In genomic region chr1:113982955-113983742, GRCh38 we compare ENCODE assay signal across 13 cellular contexts. TPM values are rescaled to one million over a fixed set of nuclear protein-coding genes. Genes with fewer than 3 reads are reported as not detected.
DNase-seq lines count a peak whose midpoint lies in the region; ATAC-seq and TF ChIP-seq lines count a peak whose summit lies in the region.
"Had no signal": no experiment of that assay in that cellular context is flagged by ENCODE, and none has a peak within 500 bp of the region (broad histone marks: within the 10 kb centered on the region; RNA-seq: fewer than 3 reads in every experiment).

No MANE protein-coding gene starts in this region.

- peaks cover 0 to 8% of the 10 kb centered on the region in 2 donors for H3K36me3 ChIP-seq in muscle layer of duodenum (ENCODE audit: control insufficient read depth in 1 of 2, insufficient read depth in 2 of 2, low read length in 2 of 2)
- no peaks in the 10 kb centered on the region for H3K36me3 ChIP-seq in aorta (ENCODE audit: control insufficient read depth in 1 of 2, insufficient read depth in 2 of 2, low read length in 1 of 2)
- H3K36me3 ChIP-seq: SJSA1 had no signal

- H3K4me1 ChIP-seq in muscle layer of duodenum (ENCODE audit: control insufficient read depth in 1 of 2, insufficient read depth in 2 of 2, low read length in 2 of 2) (peaks cover 19 to 51% of the 10 kb centered on the region in 2 donors), aorta (ENCODE audit: control insufficient read depth in 1 of 2, insufficient read depth in 2 of 2, low read length in 2 of 2) (no peaks in the 10 kb centered on the region)

- 37 to 39% methylated on average over 14 of the region's 14 CpGs for WGBS in aorta, 2 donors

- intact Hi-C loops in aorta (cut with DNase I) = loop anchor here in 1 of 2 donors (2.0 kb wide), 1 partner anchor 296 kb away; no protein-coding TSS in a partner anchor

- no peak overlapping the region for H3K4me3 Mint-ChIP-seq in activated T-cell treated with anti-CD3 and anti-CD28 coated beads, Interleukin-2, amount 50 U/mL, for 72 hours
- H3K4me3 Mint-ChIP-seq in activated T-cell treated with anti-CD3 and anti-CD28 coated beads, Interleukin-2, amount 50 U/mL, for 4 hours = no peak overlapping the region
- peak overlapping the region; percentile 72 for H3K4me3 Mint-ChIP-seq in type B pancreatic cell
- no peak overlapping the region for H3K4me3 Mint-ChIP-seq in natural killer cell treated with Interleukin-12 subunit alpha and Interleukin-12 subunit beta and Interleukin-15 and Interleukin-18, amount 100 ng/mL, for 72 hours
- H3K4me3 Mint-ChIP-seq: activated CD4-positive, alpha-beta memory T cell treated with anti-CD3 and anti-CD28 coated beads, Interleukin-2, amount 10 ng/mL, durations not matched to agents 7 days and 5 days had no signal

- no peak overlapping the region for H3K27ac Mint-ChIP-seq in activated T-cell treated with anti-CD3 and anti-CD28 coated beads, Interleukin-2, amount 50 U/mL, for 72 hours
- H3K27ac Mint-ChIP-seq in type B pancreatic cell = peak overlapping the region; percentile 25
- H3K27ac Mint-ChIP-seq in natural killer cell treated with Interleukin-12 subunit alpha and Interleukin-12 subunit beta and Interleukin-15 and Interleukin-18, amount 100 ng/mL, for 72 hours = peak overlapping the region in 1 of 2 donors; percentile 67
- H3K27ac Mint-ChIP-seq: activated CD4-positive, alpha-beta memory T cell treated with anti-CD3 and anti-CD28 coated beads, Interleukin-2, amount 10 ng/mL, durations not matched to agents 7 days and 5 days had no signal

- ATAC-seq in activated T-cell treated with anti-CD3 and anti-CD28 coated beads, Interleukin-2, amount 50 U/mL, for 72 hours (replicated peaks in 1 of 2) = peak; percentile 20 to 24
- ATAC-seq in activated T-cell treated with anti-CD3 and anti-CD28 coated beads, Interleukin-2, amount 50 U/mL, for 4 hours = no peak
- ATAC-seq in aorta (ENCODE audit: low FRiP score) = no peak
- ATAC-seq in natural killer cell treated with Interleukin-12 subunit alpha and Interleukin-12 subunit beta and Interleukin-15 and Interleukin-18, amount 100 ng/mL, for 72 hours = no peak

- H3K4me1 Mint-ChIP-seq in activated T-cell treated with anti-CD3 and anti-CD28 coated beads, Interleukin-2, amount 50 U/mL, for 72 hours (ENCODE audit: low read depth) = peaks cover 24% of the 10 kb centered on the region
- peaks cover 6% of the 10 kb centered on the region for H3K4me1 Mint-ChIP-seq in activated T-cell treated with anti-CD3 and anti-CD28 coated beads, Interleukin-2, amount 50 U/mL, for 4 hours (ENCODE audit: low read depth)
- peaks cover 64% of the 10 kb centered on the region for H3K4me1 Mint-ChIP-seq in type B pancreatic cell (ENCODE audit: unreplicated experiment)
- H3K4me1 Mint-ChIP-seq in natural killer cell treated with Interleukin-12 subunit alpha and Interleukin-12 subunit beta and Interleukin-15 and Interleukin-18, amount 100 ng/mL, for 72 hours (ENCODE audit: low read depth in 2 of 2) = peaks cover 11 to 18% of the 10 kb centered on the region in 2 donors

- H3K27ac ChIP-seq in caudate nucleus (ENCODE audit: low read depth, low read length) = peak overlapping the region; percentile 30
- H3K27ac ChIP-seq in muscle layer of duodenum (ENCODE audit: low read length) = peak overlapping the region; percentile 57
- H3K27ac ChIP-seq in aorta (ENCODE audit: low read depth in 1 of 2, low read length in 2 of 2) = peak overlapping the region in 1 of 2 donors; percentile 62
- H3K27ac ChIP-seq: SJSA1 had no signal

- no peaks in the 10 kb centered on the region for H3K36me3 Mint-ChIP-seq in activated T-cell treated with anti-CD3 and anti-CD28 coated beads, Interleukin-2, amount 50 U/mL, for 72 hours (ENCODE audit: insufficient read depth in 2 of 2)
- peaks cover 5% of the 10 kb centered on the region for H3K36me3 Mint-ChIP-seq in activated T-cell treated with anti-CD3 and anti-CD28 coated beads, Interleukin-2, amount 50 U/mL, for 4 hours (ENCODE audit: insufficient read depth)
- H3K36me3 Mint-ChIP-seq in type B pancreatic cell = peaks cover 12% of the 10 kb centered on the region
- H3K36me3 Mint-ChIP-seq in natural killer cell treated with Interleukin-12 subunit alpha and Interleukin-12 subunit beta and Interleukin-15 and Interleukin-18, amount 100 ng/mL, for 72 hours = no peaks in the 10 kb centered on the region

- no peak for DNase-seq in activated T-cell treated with anti-CD3 and anti-CD28 coated beads, Interleukin-2, amount 50 U/mL, for 72 hours
- no peak for DNase-seq in activated T-cell treated with anti-CD3 and anti-CD28 coated beads, Interleukin-2, amount 50 U/mL, for 4 hours
- DNase-seq in caudate nucleus (lab: John Stamatoyannopoulos, UW) (peak in 3 of 61 donors; percentile 13 to 34 (median 23)), type B pancreatic cell (ENCODE audit: extremely low spot score, unreplicated experiment) (no peak), aorta (no peak), NCI-H526 (lab: John Stamatoyannopoulos, UW) (no peak)
- no peak for DNase-seq in natural killer cell treated with Interleukin-12 subunit alpha and Interleukin-12 subunit beta and Interleukin-15 and Interleukin-18, amount 100 ng/mL, for 72 hours (ENCODE audit: low spot score)
- DNase-seq: activated CD4-positive, alpha-beta memory T cell treated with anti-CD3 and anti-CD28 coated beads, Interleukin-2, amount 10 ng/mL, durations not matched to agents 7 days and 5 days; AML-193; amniotic stem cell; NCI-H1436 had no signal

- H3K27me3 ChIP-seq in muscle layer of duodenum (ENCODE audit: low read depth, low read length) (no peaks in the 10 kb centered on the region), aorta (ENCODE audit: control insufficient read depth in 1 of 2, insufficient read depth in 2 of 2, low read length in 1 of 2) (no peaks in the 10 kb centered on the region)
- H3K27me3 ChIP-seq: SJSA1 had no signal

- H3K4me3 ChIP-seq in muscle layer of duodenum (ENCODE audit: low read depth in 1 of 2, low read length in 2 of 2) = peak overlapping the region; percentile 54 to 63
- H3K4me3 ChIP-seq in aorta (ENCODE audit: low read length in 2 of 2) = peak overlapping the region in 1 of 2 donors; percentile 23

- H3K27me3 Mint-ChIP-seq in activated T-cell treated with anti-CD3 and anti-CD28 coated beads, Interleukin-2, amount 50 U/mL, for 72 hours (ENCODE audit: low read depth) = no peaks in the 10 kb centered on the region
- no peaks in the 10 kb centered on the region for H3K27me3 Mint-ChIP-seq in activated T-cell treated with anti-CD3 and anti-CD28 coated beads, Interleukin-2, amount 50 U/mL, for 4 hours (ENCODE audit: low read depth)
- no peaks in the 10 kb centered on the region for H3K27me3 Mint-ChIP-seq in type B pancreatic cell
- H3K27me3 Mint-ChIP-seq in natural killer cell treated with Interleukin-12 subunit alpha and Interleukin-12 subunit beta and Interleukin-15 and Interleukin-18, amount 100 ng/mL, for 72 hours = no peaks in the 10 kb centered on the region
- H3K27me3 Mint-ChIP-seq: activated CD4-positive, alpha-beta memory T cell treated with anti-CD3 and anti-CD28 coated beads, Interleukin-2, amount 10 ng/mL, durations not matched to agents 7 days and 5 days had no signal

- no peak for TF ChIP-seq CTCF in type B pancreatic cell (conservative IDR thresholded peaks at IDR 0.05)

- peaks cover 0 to 4% of the 10 kb centered on the region in 2 donors for H3K9me3 Mint-ChIP-seq in activated T-cell treated with anti-CD3 and anti-CD28 coated beads, Interleukin-2, amount 50 U/mL, for 72 hours
- no peaks in the 10 kb centered on the region for H3K9me3 Mint-ChIP-seq in activated T-cell treated with anti-CD3 and anti-CD28 coated beads, Interleukin-2, amount 50 U/mL, for 4 hours
- H3K9me3 Mint-ChIP-seq in type B pancreatic cell = peaks cover 5% of the 10 kb centered on the region
- H3K9me3 Mint-ChIP-seq in natural killer cell treated with Interleukin-12 subunit alpha and Interleukin-12 subunit beta and Interleukin-15 and Interleukin-18, amount 100 ng/mL, for 72 hours = no peaks in the 10 kb centered on the region
- H3K9me3 Mint-ChIP-seq: activated CD4-positive, alpha-beta memory T cell treated with anti-CD3 and anti-CD28 coated beads, Interleukin-2, amount 10 ng/mL, durations not matched to agents 7 days and 5 days had no signal

- H3K9me3 ChIP-seq in muscle layer of duodenum (ENCODE audit: control insufficient read depth in 1 of 2, low read length in 2 of 2) (no peaks in the 10 kb centered on the region), aorta (ENCODE audit: control insufficient read depth, low read length) (no peaks in the 10 kb centered on the region)
- H3K9me3 ChIP-seq: SJSA1 had no signal

RNA-seq across cellular contexts. Expression of gene OLFML3, which starts 3.9 kb away (rescaled TPM):
- total RNA-seq in activated T-cell treated with anti-CD3 and anti-CD28 coated beads, Interleukin-2, amount 50 U/mL, for 72 hours = 1 to 10 TPM in 1 of 2 donors, under 1 TPM in 1; 0.90 to 1.0 TPM
- under 1 TPM; 0.15 to 0.21 (median 0.16) TPM for total RNA-seq in activated T-cell treated with anti-CD3 and anti-CD28 coated beads, Interleukin-2, amount 50 U/mL, for 4 hours
- total RNA-seq in type B pancreatic cell (ENCODE audit: low replicate concordance) (7.5 and 30.5 TPM in 2 replicates), aorta (10 to 100 TPM; 19.8 to 96.1 TPM)
- polyA plus RNA-seq in aorta = 10 to 100 TPM; 17.3 to 20.4 TPM
- 1 to 10 TPM in 1 of 2 donors, under 1 TPM in 1; 0.59 to 1.2 TPM for total RNA-seq in natural killer cell treated with Interleukin-12 subunit alpha and Interleukin-12 subunit beta and Interleukin-15 and Interleukin-18, amount 100 ng/mL, for 72 hours

RNA-seq across cellular contexts. Expression of gene HIPK1, which starts 54.0 kb away (rescaled TPM):
- total RNA-seq in activated T-cell treated with anti-CD3 and anti-CD28 coated beads, Interleukin-2, amount 50 U/mL, for 72 hours = 10 to 100 TPM; 74.4 to 75.6 TPM
- total RNA-seq in activated T-cell treated with anti-CD3 and anti-CD28 coated beads, Interleukin-2, amount 50 U/mL, for 4 hours = 10 to 100 TPM; 63.6 to 67.1 (median 63.6) TPM
- total RNA-seq in type B pancreatic cell (ENCODE audit: low replicate concordance) (49.9 and 62.0 TPM in 2 replicates), aorta (10 to 100 TPM; 71.1 to 75.3 TPM)
- 10 to 100 TPM; 14.9 to 19.7 TPM for polyA plus RNA-seq in aorta
- total RNA-seq in natural killer cell treated with Interleukin-12 subunit alpha and Interleukin-12 subunit beta and Interleukin-15 and Interleukin-18, amount 100 ng/mL, for 72 hours = 100 to 1,000 TPM in 1 of 2 donors, 10 to 100 TPM in 1; 80.6 to 110 TPM

Comparison
In these comparisons a context has a peak if more than half of its experiments do, and no peak if none do; other contexts are left out.
1. ATAC-seq: peak in activated T-cell treated with anti-CD3 and anti-CD28 coated beads, Interleukin-2, amount 50 U/mL, for 72 hours (2 of 2); none in activated T-cell treated with anti-CD3 and anti-CD28 coated beads, Interleukin-2, amount 50 U/mL, for 4 hours (0 of 2), aorta (single experiment) and natural killer cell treated with Interleukin-12 subunit alpha and Interleukin-12 subunit beta and Interleukin-15 and Interleukin-18, amount 100 ng/mL, for 72 hours (0 of 2).